2 cellular contexts compared by ENCODE assay signal in the genomic region with DNA sequence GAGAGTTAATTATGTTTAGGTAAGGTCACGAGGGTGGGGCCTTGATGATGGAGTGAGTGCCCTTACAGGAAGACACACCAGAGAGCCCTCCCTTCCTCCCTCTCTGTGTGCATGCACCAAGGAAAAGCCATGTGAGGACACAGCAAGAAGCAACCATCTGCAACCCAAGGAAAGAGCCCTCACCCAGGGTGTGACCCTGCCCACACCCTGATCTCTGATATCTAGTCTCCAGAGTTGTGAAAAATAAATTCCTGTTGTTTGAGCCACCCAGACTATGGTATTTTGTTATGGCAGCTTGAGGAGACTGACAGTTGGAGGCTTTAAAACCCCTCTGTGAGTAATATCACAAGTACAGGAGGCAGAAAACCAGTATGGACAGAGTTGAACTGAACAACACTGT.
TF ChIP-seq lines count a peak whose summit lies in the region.

No MANE protein-coding gene starts in this region.

TF ChIP-seq in HEK293, 187 proteins besides CTCF, POLR2A, EP300 and RAD21:
- no peak for TF ChIP-seq YY2 (tag by site-specific recombination; IDR thresholded peaks at IDR 0.05)
- no peak for TF ChIP-seq ZNF133 (tag by site-specific recombination; IDR thresholded peaks at IDR 0.05)
- peak; percentile 88 for TF ChIP-seq KLF1 (tag by site-specific recombination; IDR thresholded peaks at IDR 0.05)
- TF ChIP-seq ZNF785 (tag by site-specific recombination; IDR thresholded peaks at IDR 0.05), result no peak
- no peak for TF ChIP-seq RBAK (tag by site-specific recombination; IDR thresholded peaks at IDR 0.05)

TF ChIP-seq in K562, 482 proteins besides CTCF, POLR2A, EP300 and RAD21:
- TF ChIP-seq POLR3A (IDR thresholded peaks at IDR 0.05; ENCODE audit: borderline replicate concordance, extremely low read depth, insufficient read depth, insufficient read length) (no peak), JUND (IDR thresholded peaks at IDR 0.05; ENCODE audit: borderline replicate concordance, low read depth, low read length) (no peak), JUND (tag; IDR thresholded peaks at IDR 0.05; ENCODE audit: borderline replicate concordance, low read depth, low read length) (0 out of 3 replicates have a peak, but pooled peaks have one; percentile 21), KHSRP (IDR thresholded peaks at IDR 0.05) (no peak), ZNF589 (CRISPR knock-in tag; IDR thresholded peaks at IDR 0.05; ENCODE audit: low read depth) (no peak), KLF1 (tag; IDR thresholded peaks at IDR 0.05) (peak; percentile 94), NR2C1 (IDR thresholded peaks at IDR 0.05) (no peak), NR2C1 (tag; IDR thresholded peaks at IDR 0.05) (0 out of 2 replicates have a peak, but pooled peaks have one; percentile 24), ZNF696 (CRISPR knock-in tag; conservative IDR thresholded peaks at IDR 0.05) (no peak)
- TF ChIP-seq, protein P1, sequence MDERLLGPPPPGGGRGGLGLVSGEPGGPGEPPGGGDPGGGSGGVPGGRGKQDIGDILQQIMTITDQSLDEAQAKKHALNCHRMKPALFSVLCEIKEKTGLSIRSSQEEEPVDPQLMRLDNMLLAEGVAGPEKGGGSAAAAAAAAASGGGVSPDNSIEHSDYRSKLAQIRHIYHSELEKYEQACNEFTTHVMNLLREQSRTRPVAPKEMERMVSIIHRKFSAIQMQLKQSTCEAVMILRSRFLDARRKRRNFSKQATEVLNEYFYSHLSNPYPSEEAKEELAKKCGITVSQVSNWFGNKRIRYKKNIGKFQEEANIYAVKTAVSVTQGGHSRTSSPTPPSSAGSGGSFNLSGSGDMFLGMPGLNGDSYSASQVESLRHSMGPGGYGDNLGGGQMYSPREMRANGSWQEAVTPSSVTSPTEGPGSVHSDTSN (CRISPR knock-in tag; IDR thresholded peaks at IDR 0.05; ENCODE audit: low read depth), result no peak
- TF ChIP-seq, protein P1 (tag; conservative IDR thresholded peaks at IDR 0.05; ENCODE audit: low read depth), result 0 out of 2 replicates have a peak, but pooled peaks have one; percentile 20
